Comparison of ENCODE assay signal across 12 cellular contexts in the genomic region with DNA sequence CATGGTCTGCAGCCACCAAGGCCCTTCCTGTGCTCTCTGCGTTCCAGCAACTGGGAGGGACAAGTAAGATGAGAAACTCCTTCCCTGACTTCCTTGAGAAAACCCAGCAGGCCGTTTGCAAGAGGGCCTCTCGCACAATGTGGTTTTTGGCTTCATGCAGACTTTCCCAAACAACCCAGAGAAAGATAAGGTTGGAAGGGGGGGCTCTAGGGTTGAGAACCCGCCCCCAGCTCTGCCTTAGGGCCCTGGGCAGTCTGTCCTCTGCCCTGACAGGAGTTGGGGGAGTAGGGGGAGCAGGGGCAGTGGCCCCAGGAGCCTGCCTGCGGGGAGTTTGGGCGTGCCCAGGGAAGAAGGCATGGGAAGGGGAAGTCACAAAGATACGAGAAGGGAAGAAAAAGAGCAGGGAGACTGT.
A peak's percentile ranks its signal among the peaks of the same experiment; 100 is the strongest.
DNase-seq lines count a peak whose midpoint lies in the region; ATAC-seq and TF ChIP-seq lines count a peak whose summit lies in the region.
"Had no signal": no experiment of that assay in that cellular context is flagged by ENCODE, and none has a peak within 500 bp of the region (broad histone marks: within the 10 kb centered on the region; RNA-seq: fewer than 3 reads in every experiment).

No MANE protein-coding gene starts in this region.

- no peaks in the 10 kb centered on the region for H4K20me1 ChIP-seq in DND-41 (ENCODE audit: insufficient read depth, low read length)

- H3K27me3 Mint-ChIP-seq in activated CD8-positive, alpha-beta T cell treated with anti-CD3 and anti-CD28 coated beads, Interleukin-2, amount 10 ng/mL, durations not matched to agents 7 days and 5 days (ENCODE audit: low read depth) = peaks cover 5% of the 10 kb centered on the region
- no peaks in the 10 kb centered on the region for H3K27me3 Mint-ChIP-seq in CD8-positive, alpha-beta T cell (ENCODE audit: low read depth)
- H3K27me3 Mint-ChIP-seq: naive thymus-derived CD8-positive, alpha-beta T cell had no signal

- H3K27ac ChIP-seq in DND-41 (ENCODE audit: low read length) (peak overlapping the region; percentile 14; the same call in 1 of the 2 replicates), ascending aorta (peak overlapping the region; percentile 81 to 82), left ventricle myocardium inferior (replicated peaks) (peak overlapping the region; percentile 91), parathyroid adenoma (peak overlapping the region; percentile 42)
- H3K27ac ChIP-seq in CD8-positive, alpha-beta T cell (ENCODE audit: low read depth, low read length) = no peak overlapping the region
- H3K27ac ChIP-seq: suprapubic skin had no signal

- H3K36me3 Mint-ChIP-seq in activated CD8-positive, alpha-beta T cell treated with anti-CD3 and anti-CD28 coated beads, Interleukin-2, amount 10 ng/mL, durations not matched to agents 7 days and 5 days (ENCODE audit: low read depth) = no peaks in the 10 kb centered on the region
- no peaks in the 10 kb centered on the region for H3K36me3 Mint-ChIP-seq in CD8-positive, alpha-beta T cell
- H3K36me3 Mint-ChIP-seq: naive thymus-derived CD8-positive, alpha-beta T cell had no signal

- no peak overlapping the region for H3K27ac Mint-ChIP-seq in activated CD8-positive, alpha-beta T cell treated with anti-CD3 and anti-CD28 coated beads, Interleukin-2, amount 10 ng/mL, durations not matched to agents 7 days and 5 days
- H3K27ac Mint-ChIP-seq in CD8-positive, alpha-beta T cell = no peak overlapping the region

- no peak for DNase-seq in DND-41
- peak in 1 of 2 donors; percentile 79 for DNase-seq in ascending aorta (ENCODE audit: low spot score in 2 of 2)
- DNase-seq in left ventricle myocardium inferior = no peak
- DNase-seq in activated CD8-positive, alpha-beta T cell treated with anti-CD3 and anti-CD28 coated beads, Interleukin-2, amount 10 ng/mL, durations not matched to agents 7 days and 5 days = no peak
- DNase-seq in inferior parietal cortex (ENCODE audit: extremely low spot score) = no peak
- no peak for DNase-seq in CD8-positive, alpha-beta T cell
- DNase-seq: GOT3; stimulated activated CD4-positive, alpha-beta T cell treated with anti-CD3 and anti-CD28 coated beads, Interleukin-2, amount 100 ng/mL, for 48 hours had no signal

- H3K9ac ChIP-seq in DND-41 (ENCODE audit: low read depth, low read length) (no peak overlapping the region), parathyroid adenoma (no peak overlapping the region)

- peaks cover 55% of the 10 kb centered on the region for H3K4me1 Mint-ChIP-seq in activated CD8-positive, alpha-beta T cell treated with anti-CD3 and anti-CD28 coated beads, Interleukin-2, amount 10 ng/mL, durations not matched to agents 7 days and 5 days (ENCODE audit: low read depth)
- H3K4me1 Mint-ChIP-seq in CD8-positive, alpha-beta T cell (ENCODE audit: low read depth) = peaks cover 32% of the 10 kb centered on the region

- no peaks in the 10 kb centered on the region for H3K9me3 Mint-ChIP-seq in activated CD8-positive, alpha-beta T cell treated with anti-CD3 and anti-CD28 coated beads, Interleukin-2, amount 10 ng/mL, durations not matched to agents 7 days and 5 days (ENCODE audit: insufficient read depth)
- peaks cover 2% of the 10 kb centered on the region for H3K9me3 Mint-ChIP-seq in CD8-positive, alpha-beta T cell

- H3K79me2 ChIP-seq in DND-41 (ENCODE audit: insufficient read depth, low read length) = no peaks in the 10 kb centered on the region
- no peaks in the 10 kb centered on the region for H3K79me2 ChIP-seq in parathyroid adenoma

- no peak overlapping the region for H2AFZ ChIP-seq in DND-41 (ENCODE audit: low read depth, low read length)
- H2AFZ ChIP-seq in parathyroid adenoma = no peak overlapping the region

- CTCF ChIA-PET in activated CD8-positive, alpha-beta T cell treated with anti-CD3 and anti-CD28 coated beads, Interleukin-2, amount 10 ng/mL, durations not matched to agents 7 days and 5 days (lab: Charles Lee) = interaction anchor here (1.1 kb wide), 1 partner anchor 8 kb away, joined by 4 read pairs; no protein-coding TSS in a partner anchor
- CTCF ChIA-PET in CD8-positive, alpha-beta T cell (lab: Charles Lee) = interaction anchor here (1.7 kb wide), 1 partner anchor 73 kb away, joined by 4 read pairs; no protein-coding TSS in a partner anchor

- TF ChIP-seq CTCF in DND-41 (IDR thresholded peaks at IDR 0.05; ENCODE audit: borderline replicate concordance, extremely low read depth, low read length, poor library complexity, severe bottlenecking) = no peak
- no peak for TF ChIP-seq CTCF in ascending aorta (IDR thresholded peaks at IDR 0.05)
- no peak for TF ChIP-seq CTCF in left ventricle myocardium inferior (IDR thresholded peaks at IDR 0.05; ENCODE audit: borderline replicate concordance)
- TF ChIP-seq CTCF in parathyroid adenoma (IDR thresholded peaks at IDR 0.05) = no peak
- TF ChIP-seq CTCF in CD8-positive, alpha-beta T cell (IDR thresholded peaks at IDR 0.05) = no peak

- no peak overlapping the region for H3K4me3 ChIP-seq in DND-41 (ENCODE audit: low read depth in 1 of 2, low read length in 2 of 2)
- H3K4me3 ChIP-seq in ascending aorta = peak overlapping the region in 1 of 2 donors; percentile 20
- H3K4me3 ChIP-seq in left ventricle myocardium inferior = peak overlapping the region; percentile 20
- no peak overlapping the region for H3K4me3 ChIP-seq in parathyroid adenoma (ENCODE audit: low read depth, low read length)
- H3K4me3 ChIP-seq in CD8-positive, alpha-beta T cell (ENCODE audit: low read depth, low read length) = no peak overlapping the region
- H3K4me3 ChIP-seq: suprapubic skin had no signal

- H3K36me3 ChIP-seq in DND-41 (ENCODE audit: insufficient read depth, low read length) (no peaks in the 10 kb centered on the region), ascending aorta (no peaks in the 10 kb centered on the region), left ventricle myocardium inferior (no peaks in the 10 kb centered on the region), parathyroid adenoma (ENCODE audit: control insufficient read depth, insufficient read depth, low read length) (no peaks in the 10 kb centered on the region)
- H3K36me3 ChIP-seq in CD8-positive, alpha-beta T cell (ENCODE audit: insufficient read depth, low read length) = no peaks in the 10 kb centered on the region
- H3K36me3 ChIP-seq: suprapubic skin had no signal

- intact Hi-C loops in ascending aorta (cut with DNase I) = no loop called here
- intact Hi-C loops in left ventricle myocardium inferior (cut with micrococcal nuclease) = no loop called here
- intact Hi-C loops in CD8-positive, alpha-beta T cell (cut with DNase I, micrococcal nuclease) = loop anchor here in 1 of 2 experiments (2.0 to 5.0 kb wide), 2 partner anchors 16 to 46 kb away; no protein-coding TSS in a partner anchor

- H3K4me2 ChIP-seq in DND-41 (ENCODE audit: insufficient read depth, low read length) (no peak overlapping the region), parathyroid adenoma (ENCODE audit: low read length) (no peak overlapping the region)

- H3K9me3 ChIP-seq in DND-41 (ENCODE audit: insufficient read depth, low read length, severe bottlenecking) = no peaks in the 10 kb centered on the region
- H3K9me3 ChIP-seq in ascending aorta = no peaks in the 10 kb centered on the region
- H3K9me3 ChIP-seq in left ventricle myocardium inferior (replicated peaks) = no peaks in the 10 kb centered on the region
- H3K9me3 ChIP-seq in parathyroid adenoma (ENCODE audit: control insufficient read depth, low read length) = no peaks in the 10 kb centered on the region
- no peaks in the 10 kb centered on the region for H3K9me3 ChIP-seq in CD8-positive, alpha-beta T cell (ENCODE audit: low read length)
- H3K9me3 ChIP-seq: suprapubic skin had no signal

- POLR2A ChIA-PET in activated CD8-positive, alpha-beta T cell treated with anti-CD3 and anti-CD28 coated beads, Interleukin-2, amount 10 ng/mL, durations not matched to agents 7 days and 5 days (lab: Charles Lee) = no interaction called here
- POLR2A ChIA-PET in CD8-positive, alpha-beta T cell (lab: Charles Lee) = no interaction called here

- no peaks in the 10 kb centered on the region for H3K4me1 ChIP-seq in DND-41 (ENCODE audit: insufficient read depth, low read length)
- peaks cover 15 to 41% of the 10 kb centered on the region in 2 donors for H3K4me1 ChIP-seq in ascending aorta
- H3K4me1 ChIP-seq in left ventricle myocardium inferior = peaks cover 63% of the 10 kb centered on the region
- peaks cover 4% of the 10 kb centered on the region for H3K4me1 ChIP-seq in parathyroid adenoma
- H3K4me1 ChIP-seq in CD8-positive, alpha-beta T cell (ENCODE audit: insufficient read depth, low read length) = peaks cover 12% of the 10 kb centered on the region

- ATAC-seq in DND-41 (ENCODE audit: insufficient read depth, low read depth) (no peak), GM18498 (IDR thresholded peaks at IDR 0.05; ENCODE audit: unreplicated experiment) (no peak)
- ATAC-seq in activated CD8-positive, alpha-beta T cell treated with anti-CD3 and anti-CD28 coated beads, Interleukin-2, amount 10 ng/mL, durations not matched to agents 7 days and 5 days = no peak
- no peak for ATAC-seq in CD8-positive, alpha-beta T cell

- no peak overlapping the region for H3K4me3 Mint-ChIP-seq in activated CD8-positive, alpha-beta T cell treated with anti-CD3 and anti-CD28 coated beads, Interleukin-2, amount 10 ng/mL, durations not matched to agents 7 days and 5 days
- H3K4me3 Mint-ChIP-seq in CD8-positive, alpha-beta T cell = no peak overlapping the region

- H3K27me3 ChIP-seq in DND-41 (ENCODE audit: insufficient read depth, low read length, poor library complexity) = no peaks in the 10 kb centered on the region
- H3K27me3 ChIP-seq in ascending aorta = no peaks in the 10 kb centered on the region
- H3K27me3 ChIP-seq in left ventricle myocardium inferior (ENCODE audit: low read depth) = no peaks in the 10 kb centered on the region
- H3K27me3 ChIP-seq in parathyroid adenoma (ENCODE audit: control insufficient read depth, insufficient read depth, low read length) = no peaks in the 10 kb centered on the region
- no peaks in the 10 kb centered on the region for H3K27me3 ChIP-seq in CD8-positive, alpha-beta T cell (ENCODE audit: insufficient read depth, low read length)
- H3K27me3 ChIP-seq: suprapubic skin had no signal
